Comparison of ENCODE assay signal across 8 cellular contexts in genomic region chr4:12724520-12724919, GRCh38.
DNase-seq lines count a peak whose midpoint lies in the region; ATAC-seq and TF ChIP-seq lines count a peak whose summit lies in the region.

No MANE protein-coding gene starts in this region.

- ATAC-seq in GM18517 (IDR thresholded peaks at IDR 0.05; ENCODE audit: unreplicated experiment): no peak

- H3K9ac ChIP-seq in Loucy (ENCODE audit: low read depth, low read length, poor library complexity, severe bottlenecking) (no peak overlapping the region), colonic mucosa (ENCODE audit: low read depth in 2 of 2, low read length in 2 of 2) (no peak overlapping the region)

- no peak overlapping the region for H3K27ac ChIP-seq in colonic mucosa

- no peaks in the 10 kb centered on the region for H3K27me3 Mint-ChIP-seq in neural crest cell (ENCODE audit: low read depth)

- H3K36me3 ChIP-seq in Loucy (ENCODE audit: insufficient read depth, low read length) (no peaks in the 10 kb centered on the region), colonic mucosa (no peaks in the 10 kb centered on the region)

- no peaks in the 10 kb centered on the region for H3F3A ChIP-seq in Loucy (ENCODE audit: low read depth)

- H3K4me3 ChIP-seq in GM12875 (ENCODE audit: low read depth, low read length): no peak overlapping the region
- H3K4me3 ChIP-seq in Loucy (ENCODE audit: low read length, poor library complexity, severe bottlenecking): peak overlapping the region; percentile 45
- no peak overlapping the region for H3K4me3 ChIP-seq in colonic mucosa

- peak overlapping the region; percentile 46 for H3K4me2 ChIP-seq in Loucy (ENCODE audit: low read depth, low read length, poor library complexity, severe bottlenecking)

- peaks cover 12% of the 10 kb centered on the region for H3K4me1 Mint-ChIP-seq in neural crest cell

- H3K36me3 Mint-ChIP-seq in neural crest cell (ENCODE audit: low read depth): no peaks in the 10 kb centered on the region

- no peaks in the 10 kb centered on the region for H4K20me1 ChIP-seq in Loucy (ENCODE audit: insufficient read depth, low read length, poor library complexity, severe bottlenecking)

- no peaks in the 10 kb centered on the region for H3K27me3 ChIP-seq in Loucy (ENCODE audit: insufficient read depth, low read length, poor library complexity, severe bottlenecking)
- H3K27me3 ChIP-seq in colonic mucosa: no peaks in the 10 kb centered on the region

- H3K27ac Mint-ChIP-seq in neural crest cell (ENCODE audit: unreplicated experiment): no peak overlapping the region

- H3K9me2 ChIP-seq in Loucy (replicated peaks; ENCODE audit: low read depth, low read length): no peaks in the 10 kb centered on the region

- H3K9me3 ChIP-seq in Loucy (ENCODE audit: insufficient read depth, low read depth, low read length) (no peaks in the 10 kb centered on the region), colonic mucosa (no peaks in the 10 kb centered on the region)

- no peaks in the 10 kb centered on the region for H3K79me2 ChIP-seq in Loucy (ENCODE audit: insufficient read depth, low read length)

- intact Hi-C loops in colonic mucosa (cut with DNase I): no loop called here

- H3K4me3 Mint-ChIP-seq in neural crest cell: no peak overlapping the region

- no peaks in the 10 kb centered on the region for H3K9me3 Mint-ChIP-seq in neural crest cell

- peak overlapping the region; percentile 84 for H2AFZ ChIP-seq in Loucy (ENCODE audit: low read length)

- H3K4me1 ChIP-seq in Loucy (ENCODE audit: insufficient read depth, low read length, poor library complexity, severe bottlenecking) (no peaks in the 10 kb centered on the region), colonic mucosa (no peaks in the 10 kb centered on the region)

- peak; percentile 31; the same call in 1 of the 2 replicates for TF ChIP-seq CTCF in GM12875 (IDR thresholded peaks at IDR 0.05; ENCODE audit: borderline replicate concordance, insufficient read depth, low read depth, low read length)
- TF ChIP-seq CTCF in Loucy (conservative IDR thresholded peaks at IDR 0.05; ENCODE audit: low read length): peak; percentile 72
- peak; percentile 41 for TF ChIP-seq CTCF in colonic mucosa (IDR thresholded peaks at IDR 0.05)
- peak; percentile 71 for TF ChIP-seq CTCF in neural crest cell (conservative IDR thresholded peaks at IDR 0.05)

- DNase-seq in colonic mucosa (no peak), neural crest cell (ENCODE audit: low read depth, low spot score) (no peak), NCI-H2196 treated with DMSO at 0.1 percent for 48 hours (lab: John Stamatoyannopoulos, UW; ENCODE audit: unreplicated experiment) (no peak), midbrain (lab: John Stamatoyannopoulos, UW) (no peak)
- no peak for DNase-seq in central memory CD4-positive, alpha-beta T cell
